17 cellular contexts compared by ENCODE assay signal in genomic region chr3:177754508-177754921, GRCh38.
A peak's percentile ranks its signal among the peaks of the same experiment; 100 is the strongest.
DNase-seq lines count a peak whose midpoint lies in the region; ATAC-seq and TF ChIP-seq lines count a peak whose summit lies in the region.
"Had no signal": no experiment of that assay in that cellular context is flagged by ENCODE, and none has a peak within 500 bp of the region (broad histone marks: within the 10 kb centered on the region; RNA-seq: fewer than 3 reads in every experiment).

No MANE protein-coding gene starts in this region.

- H3K36me3 ChIP-seq in left ventricle myocardium inferior: no peaks in the 10 kb centered on the region
- H3K36me3 ChIP-seq in GM23248 (ENCODE audit: low read depth): no peaks in the 10 kb centered on the region
- no peaks in the 10 kb centered on the region for H3K36me3 ChIP-seq in body of pancreas (replicated peaks in 1 of 2; ENCODE audit: insufficient read depth in 1 of 2, low read depth in 2 of 2)
- H3K36me3 ChIP-seq: gastrocnemius medialis, SJCRH30 had no signal

- no peak overlapping the region for H3K4me2 ChIP-seq in GM23248 (ENCODE audit: unreplicated experiment)

- H3K9me3 Mint-ChIP-seq in osteocyte (ENCODE audit: unreplicated experiment): no peaks in the 10 kb centered on the region
- H3K9me3 Mint-ChIP-seq: CD8-positive, alpha-beta memory T cell; memory B cell had no signal

- ATAC-seq in GM18907 (IDR thresholded peaks at IDR 0.05; ENCODE audit: unreplicated experiment) (no peak), body of pancreas (no peak)
- ATAC-seq: gastrocnemius medialis had no signal

- WGBS in GM23248 (ENCODE audit: low coverage in 1 of 2, low lambda C conversion rate in 2 of 2, missing lambda C conversion rate in 2 of 2), 2 experiments: 96 to 99% methylated on average over 4 of the region's 4 CpGs
- 81 to 93% methylated on average over 4 of the region's 4 CpGs for WGBS in body of pancreas, 2 donors

- intact Hi-C loops in left ventricle myocardium inferior (cut with micrococcal nuclease) (no loop called here), body of pancreas (cut with DNase I) (no loop called here)

- H3K4me3 ChIP-seq in left ventricle myocardium inferior: no peak overlapping the region
- H3K4me3 ChIP-seq in GM23248: no peak overlapping the region
- no peak overlapping the region for H3K4me3 ChIP-seq in body of pancreas
- H3K4me3 ChIP-seq: gastrocnemius medialis, SJCRH30 had no signal

- H3K9me3 ChIP-seq in left ventricle myocardium inferior (replicated peaks) (no peaks in the 10 kb centered on the region), GM23248 (ENCODE audit: low read depth) (no peaks in the 10 kb centered on the region), body of pancreas (no peaks in the 10 kb centered on the region)
- H3K9me3 ChIP-seq: gastrocnemius medialis, SJCRH30 had no signal

- H3K9me2 ChIP-seq in GM23248 (ENCODE audit: insufficient read depth): no peaks in the 10 kb centered on the region

- H3K27me3 ChIP-seq in left ventricle myocardium inferior (ENCODE audit: low read depth) (no peaks in the 10 kb centered on the region), GM23248 (replicated peaks; ENCODE audit: insufficient read depth) (no peaks in the 10 kb centered on the region), body of pancreas (no peaks in the 10 kb centered on the region)
- H3K27me3 ChIP-seq: gastrocnemius medialis, SJCRH30 had no signal

- peaks cover 9% of the 10 kb centered on the region; the same call in 1 of the 2 replicates for H3F3A ChIP-seq in GM23248 (ENCODE audit: insufficient read depth)

- in situ Hi-C loops in GM23248 (cut with MboI): no loop called here

- no peak for TF ChIP-seq CTCF in left ventricle myocardium inferior (IDR thresholded peaks at IDR 0.05; ENCODE audit: borderline replicate concordance)
- no peak for TF ChIP-seq CTCF in osteocyte (IDR thresholded peaks at IDR 0.05)
- no peak for TF ChIP-seq CTCF in body of pancreas (IDR thresholded peaks at IDR 0.05)

- H3K27ac ChIP-seq in left ventricle myocardium inferior (replicated peaks) (peak overlapping the region; percentile 67), GM23248 (no peak overlapping the region), body of pancreas (no peak overlapping the region)

- peaks cover 35% of the 10 kb centered on the region for H3K4me1 Mint-ChIP-seq in osteocyte (ENCODE audit: unreplicated experiment)
- H3K4me1 Mint-ChIP-seq: memory B cell had no signal

- H3K27me3 Mint-ChIP-seq in osteocyte (ENCODE audit: unreplicated experiment): no peaks in the 10 kb centered on the region
- H3K27me3 Mint-ChIP-seq: memory B cell had no signal

- H3K79me2 ChIP-seq in GM23248 (ENCODE audit: insufficient read depth): no peaks in the 10 kb centered on the region

- H2AFZ ChIP-seq in GM23248: no peak overlapping the region

- H3K4me3 Mint-ChIP-seq in osteocyte (ENCODE audit: unreplicated experiment): no peak overlapping the region
- H3K4me3 Mint-ChIP-seq: CD8-positive, alpha-beta memory T cell; memory B cell had no signal

- no peak for TF ChIP-seq POLR2A in body of pancreas (IDR thresholded peaks at IDR 0.05)

- H3K36me3 Mint-ChIP-seq in osteocyte (ENCODE audit: unreplicated experiment): peaks cover 5% of the 10 kb centered on the region
- H3K36me3 Mint-ChIP-seq: memory B cell had no signal

- peak overlapping the region; percentile 44 for H3K27ac Mint-ChIP-seq in osteocyte (ENCODE audit: unreplicated experiment)
- H3K27ac Mint-ChIP-seq: CD8-positive, alpha-beta memory T cell; memory B cell had no signal

- H3K9ac ChIP-seq in GM23248: no peak overlapping the region

- DNase-seq in HT1080 (ENCODE audit: low read depth) (peak; percentile 25), astrocyte of the hippocampus (ENCODE audit: low read depth, low spot score) (peak; percentile 61), left ventricle myocardium inferior (no peak), osteocyte (ENCODE audit: extremely low spot score, unreplicated experiment) (no peak), NCI-H1417 treated with DMSO at 0.1 percent for 48 hours (lab: John Stamatoyannopoulos, UW) (no peak), GM23248 (no peak), body of pancreas (no peak)
- DNase-seq: activated effector memory CD4-positive, alpha-beta T cell treated with Interleukin-2 at 50 U/mL for 16 hours; amniotic stem cell; CD8-positive, alpha-beta memory T cell; gastrocnemius medialis; NCI-H187; NCI-H510A; SJCRH30; T-helper 9 cell had no signal

- H4K20me1 ChIP-seq in GM23248 (ENCODE audit: insufficient read depth): no peaks in the 10 kb centered on the region

- peaks cover 51% of the 10 kb centered on the region for H3K4me1 ChIP-seq in left ventricle myocardium inferior
- H3K4me1 ChIP-seq in GM23248 (ENCODE audit: insufficient read depth): peaks cover 30% of the 10 kb centered on the region
- no peaks in the 10 kb centered on the region for H3K4me1 ChIP-seq in body of pancreas

Comparison
In these comparisons a context has a peak if more than half of its experiments do, and no peak if none do; other contexts are left out.
1. DNase-seq: peak in HT1080 (single experiment) and astrocyte of the hippocampus (single experiment); none in left ventricle myocardium inferior (single experiment), osteocyte (single experiment), NCI-H1417 treated with DMSO at 0.1 percent for 48 hours (single experiment), GM23248 (single experiment) and body of pancreas (0 of 4).